ENCODE assay signal across 1 cellular context in genomic region chr16:228917-229730, GRCh38.
TF ChIP-seq lines count a peak whose summit lies in the region.

TSS of gene LUC7L (minus strand) at chr16:229449. CDS start at chr16:229339, 110 bp downstream.

TF ChIP-seq in HEK293, 187 proteins besides CTCF, POLR2A, EP300 and RAD21 (continued from another document):
- TF ChIP-seq KLF17 (tag by site-specific recombination; IDR thresholded peaks at IDR 0.05), result peak; percentile 92
